In the genomic region with DNA sequence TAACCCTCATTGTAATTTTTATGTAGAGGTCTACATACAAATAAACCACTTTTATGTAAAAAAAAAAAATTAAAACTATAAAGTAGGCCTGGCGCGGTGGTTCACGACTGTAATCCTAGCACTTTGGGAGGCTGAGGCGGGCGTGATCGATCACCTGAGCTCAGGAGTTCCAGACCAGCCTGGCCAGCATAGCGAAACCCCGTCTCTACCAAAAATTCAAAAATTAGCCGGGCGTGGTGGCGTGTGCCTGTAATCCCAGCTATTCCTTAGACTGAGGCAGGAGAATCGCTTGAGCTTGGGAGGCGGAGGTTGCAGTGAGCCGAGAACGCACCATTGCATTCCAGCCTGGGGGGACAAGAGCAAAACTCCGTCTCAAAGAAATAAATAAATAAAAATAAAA, we compare ENCODE assay signal across 9 cellular contexts. TPM values are rescaled to one million over a fixed set of nuclear protein-coding genes. Genes with fewer than 3 reads are reported as not detected.
DNase-seq lines count a peak whose midpoint lies in the region; ATAC-seq and TF ChIP-seq lines count a peak whose summit lies in the region.
"Had no signal": no experiment of that assay in that cellular context is flagged by ENCODE, and none has a peak within 500 bp of the region (broad histone marks: within the 10 kb centered on the region; RNA-seq: fewer than 3 reads in every experiment).

No MANE protein-coding gene starts in this region.

- no peaks in the 10 kb centered on the region for H3K9me3 ChIP-seq in testis

- ATAC-seq in HG03342 (IDR thresholded peaks at IDR 0.05; ENCODE audit: unreplicated experiment) (no peak), GM21381 (IDR thresholded peaks at IDR 0.05; ENCODE audit: unreplicated experiment) (no peak)

- H3K27me3 ChIP-seq in kidney epithelial cell (ENCODE audit: control insufficient read depth, insufficient read depth, low read length) (no peaks in the 10 kb centered on the region), testis (no peaks in the 10 kb centered on the region)

- peak overlapping the region; percentile 55 for H3K27ac ChIP-seq in angular gyrus (ENCODE audit: low read depth, low read length)
- H3K27ac ChIP-seq in testis, result peak overlapping the region; percentile 79 to 92

- no peaks in the 10 kb centered on the region for H3K36me3 ChIP-seq in kidney epithelial cell (ENCODE audit: control insufficient read depth, insufficient read depth, low read length)
- no peaks in the 10 kb centered on the region for H3K36me3 ChIP-seq in testis (ENCODE audit: low read depth, missing control alignments)

- intact Hi-C loops in testis (cut with DNase I; ENCODE audit: low total_unique reads), result no loop called here

- DNase-seq in activated T-cell treated with anti-CD3 and anti-CD28 coated beads, Interleukin-2, amount 50 U/mL, for 24 hours, result no peak
- DNase-seq in activated T-cell treated with anti-CD3 and anti-CD28 coated beads, Interleukin-2, amount 50 U/mL, for 1 hour, result no peak
- DNase-seq in kidney epithelial cell (ENCODE audit: low read depth) (no peak), testis (no peak)
- no peak for DNase-seq in activated CD4-positive, CD25-positive, alpha-beta regulatory T cell (lab: John Stamatoyannopoulos, UW)

- H3K4me3 ChIP-seq in kidney epithelial cell (ENCODE audit: low read depth, low read length) (peak overlapping the region; percentile 99), testis (peak overlapping the region; percentile 88 to 91)

- H3K27me3 Mint-ChIP-seq in activated T-cell treated with anti-CD3 and anti-CD28 coated beads, Interleukin-2, amount 50 U/mL, for 24 hours, result no peaks in the 10 kb centered on the region

- no peak for TF ChIP-seq POLR2A in testis (IDR thresholded peaks at IDR 0.05)

- H3K36me3 Mint-ChIP-seq in activated T-cell treated with anti-CD3 and anti-CD28 coated beads, Interleukin-2, amount 50 U/mL, for 24 hours (ENCODE audit: low read depth), result peaks cover 47% of the 10 kb centered on the region

- H3K4me3 Mint-ChIP-seq in activated T-cell treated with anti-CD3 and anti-CD28 coated beads, Interleukin-2, amount 50 U/mL, for 24 hours, result peak overlapping the region; percentile 90

- no peaks in the 10 kb centered on the region for H3K9me3 Mint-ChIP-seq in activated T-cell treated with anti-CD3 and anti-CD28 coated beads, Interleukin-2, amount 50 U/mL, for 24 hours

- TF ChIP-seq CTCF in kidney epithelial cell (IDR thresholded peaks at IDR 0.05; ENCODE audit: insufficient read depth, low read length, poor library complexity, severe bottlenecking) (no peak), testis (IDR thresholded peaks at IDR 0.05) (no peak)

- H3K4me1 ChIP-seq in testis, result peaks cover 3% of the 10 kb centered on the region

- H3K4me1 Mint-ChIP-seq in activated T-cell treated with anti-CD3 and anti-CD28 coated beads, Interleukin-2, amount 50 U/mL, for 24 hours (ENCODE audit: low read depth), result peaks cover 66% of the 10 kb centered on the region

- WGBS in testis, 2 donors, result 40 to 64% methylated on average over 16 of the region's 16 CpGs

- peak overlapping the region; percentile 94 for H3K27ac Mint-ChIP-seq in activated T-cell treated with anti-CD3 and anti-CD28 coated beads, Interleukin-2, amount 50 U/mL, for 24 hours

RNA-seq across cellular contexts. Expression of a gene that starts 0.8 kb away (rescaled TPM):
- total RNA-seq in kidney epithelial cell (15.2 and 16.4 TPM in 2 replicates), testis (10 to 100 TPM; 72.8 to 77.2 TPM)
- 106 TPM for polyA plus RNA-seq in testis (ENCODE audit: insufficient read depth, low read depth, low replicate concordance)

RNA-seq across cellular contexts. Expression of a gene that starts 4.6 kb away (rescaled TPM):
- total RNA-seq in kidney epithelial cell (355 and 365 TPM in 2 replicates), testis (10 to 100 TPM; 75.5 to 79.8 TPM)
- polyA plus RNA-seq in testis (ENCODE audit: insufficient read depth, low read depth, low replicate concordance), result 86.2 TPM

RNA-seq across cellular contexts. Expression of a gene that starts 4.8 kb away (rescaled TPM):
- total RNA-seq in kidney epithelial cell (not detected in 2 replicates), testis (10 to 100 TPM; 17.8 to 23.4 TPM)
- 39.7 TPM for polyA plus RNA-seq in testis (ENCODE audit: insufficient read depth, low read depth, low replicate concordance)
- total RNA-seq: lower leg skin had no signal

RNA-seq across cellular contexts. Expression of a gene that starts 28.6 kb away (rescaled TPM):
- total RNA-seq in kidney epithelial cell (21.1 and 26.2 TPM in 2 replicates), testis (10 to 100 TPM in 1 of 2 donors, 1 to 10 TPM in 1; 9.9 to 13.4 TPM)
- 16.1 TPM for polyA plus RNA-seq in testis (ENCODE audit: insufficient read depth, low read depth, low replicate concordance)

Comparison
In these comparisons a context has a peak if more than half of its experiments do, and no peak if none do; other contexts are left out.
1. RNA of a gene that starts 4.8 kb away (total RNA-seq): 17.8 to 23.4 TPM in testis; not detected in kidney epithelial cell; every median in the first group is over 10 times any median in the second.